Comparison of ENCODE assay signal across 20 cellular contexts in genomic region chr18:35371412-35372195, GRCh38. TPM values are rescaled to one million over a fixed set of nuclear protein-coding genes. Genes with fewer than 3 reads are reported as not detected.
A peak's percentile ranks its signal among the peaks of the same experiment; 100 is the strongest.
DNase-seq lines count a peak whose midpoint lies in the region; ATAC-seq, FAIRE-seq and TF ChIP-seq lines count a peak whose summit lies in the region.
"Had no signal": no experiment of that assay in that cellular context is flagged by ENCODE, and none has a peak within 500 bp of the region (broad histone marks: within the 10 kb centered on the region; RNA-seq: fewer than 3 reads in every experiment).

No MANE protein-coding gene starts in this region.

- H3K27me3 Mint-ChIP-seq in astrocyte (ENCODE audit: low read depth, unreplicated experiment) = no peaks in the 10 kb centered on the region

- no peaks in the 10 kb centered on the region for H3K79me2 ChIP-seq in astrocyte (ENCODE audit: insufficient read depth, low read length)

- WGBS in esophagus squamous epithelium, 2 donors = 75 to 80% methylated on average over 1 of the region's 1 CpG

- H3K27me3 ChIP-seq in astrocyte (ENCODE audit: insufficient read depth, low read length) (peaks cover 2% of the 10 kb centered on the region), foreskin keratinocyte (no peaks in the 10 kb centered on the region), esophagus squamous epithelium (no peaks in the 10 kb centered on the region)
- H3K27me3 ChIP-seq: BE2C, right atrium auricular region, thyroid gland had no signal

- no peaks in the 10 kb centered on the region for H3K9me3 Mint-ChIP-seq in astrocyte (ENCODE audit: unreplicated experiment)
- H3K9me3 Mint-ChIP-seq: activated T-helper 1 cell treated with anti-CD3 and anti-CD28 coated beads, Interleukin-12 subunit alpha, Interleukin-12 subunit beta, Interleukin-2, Interleukin-4 antibody, amounts not matched to agents 30 ng/mL and 10 ng/mL and 1 ng/mL, durations not matched to agents 14 hours and 24 hours and 36 hours; T-helper 2 cell treated with Interferon-gamma antibody and Interleukin-4, amounts not matched to agents 5 μg/mL and 100 μg/mL, for 36 hours; WTC11 had no signal

- no peak overlapping the region for H3K4me2 ChIP-seq in astrocyte (ENCODE audit: low read length)

- H3K9me3 ChIP-seq in astrocyte (ENCODE audit: insufficient read depth, low read depth, low read length) (no peaks in the 10 kb centered on the region), esophagus squamous epithelium (no peaks in the 10 kb centered on the region)
- H3K9me3 ChIP-seq: BE2C, right atrium auricular region, thyroid gland had no signal

- no peaks in the 10 kb centered on the region for H4K20me1 ChIP-seq in astrocyte (ENCODE audit: insufficient read depth, low read length)

- FAIRE-seq in astrocyte (lab: Jason Lieb, UNC) = no peak
- FAIRE-seq: H54 had no signal

- peak; percentile 79 for DNase-seq in AG08396 (ENCODE audit: low spot score)
- peak; percentile 74 for DNase-seq in GM03348 (ENCODE audit: low spot score)
- peak; percentile 83 for DNase-seq in astrocyte (ENCODE audit: low read depth)
- DNase-seq in foreskin keratinocyte = peak in 1 of 2 donors; percentile 49
- no peak for DNase-seq in esophagus squamous epithelium (lab: John Stamatoyannopoulos, UW)
- no peak for DNase-seq in LoVo (ENCODE audit: low spot score)
- DNase-seq: BE2C; Calu3; central memory CD4-positive, alpha-beta T cell; NCI-H2029; occipital lobe; thyroid gland had no signal

- TF ChIP-seq POLR2A in esophagus squamous epithelium (IDR thresholded peaks at IDR 0.05) = no peak

- no peak overlapping the region for H3K9ac ChIP-seq in astrocyte (ENCODE audit: low read length)

- no peaks in the 10 kb centered on the region for H3K4me1 Mint-ChIP-seq in astrocyte (ENCODE audit: low read depth, unreplicated experiment)

- H3K4me3 Mint-ChIP-seq in astrocyte (ENCODE audit: unreplicated experiment) = no peak overlapping the region
- H3K4me3 Mint-ChIP-seq: activated T-helper 1 cell treated with anti-CD3 and anti-CD28 coated beads, Interleukin-12 subunit alpha, Interleukin-12 subunit beta, Interleukin-2, Interleukin-4 antibody, amounts not matched to agents 30 ng/mL and 10 ng/mL and 1 ng/mL, durations not matched to agents 14 hours and 24 hours and 36 hours; T-helper 2 cell treated with Interferon-gamma antibody and Interleukin-4, amounts not matched to agents 5 μg/mL and 100 μg/mL, for 36 hours; WTC11 had no signal

- H3K27ac Mint-ChIP-seq in astrocyte (ENCODE audit: unreplicated experiment) = no peak overlapping the region
- H3K27ac Mint-ChIP-seq: activated T-helper 1 cell treated with anti-CD3 and anti-CD28 coated beads, Interleukin-12 subunit alpha, Interleukin-12 subunit beta, Interleukin-2, Interleukin-4 antibody, amounts not matched to agents 30 ng/mL and 10 ng/mL and 1 ng/mL, durations not matched to agents 14 hours and 24 hours and 36 hours; T-helper 2 cell treated with Interferon-gamma antibody and Interleukin-4, amounts not matched to agents 5 μg/mL and 100 μg/mL, for 36 hours; WTC11 had no signal

- no peak overlapping the region for H3K27ac ChIP-seq in astrocyte (ENCODE audit: low read depth, low read length)
- H3K27ac ChIP-seq in foreskin keratinocyte = no peak overlapping the region
- no peak overlapping the region for H3K27ac ChIP-seq in esophagus squamous epithelium
- H3K27ac ChIP-seq: HL-60, right atrium auricular region, thyroid gland had no signal

- no peak for TF ChIP-seq CTCF in astrocyte (IDR thresholded peaks at IDR 0.05; ENCODE audit: insufficient read depth, low read depth, low read length)
- TF ChIP-seq CTCF in foreskin keratinocyte (conservative IDR thresholded peaks at IDR 0.05) = no peak
- no peak for TF ChIP-seq CTCF in esophagus squamous epithelium (IDR thresholded peaks at IDR 0.05)

- H3K36me3 Mint-ChIP-seq in astrocyte (ENCODE audit: low read depth, unreplicated experiment) = no peaks in the 10 kb centered on the region
- H3K36me3 Mint-ChIP-seq: WTC11 had no signal

- H3K4me1 ChIP-seq in astrocyte (ENCODE audit: insufficient read depth, low read length) (no peaks in the 10 kb centered on the region), foreskin keratinocyte (no peaks in the 10 kb centered on the region), esophagus squamous epithelium (peaks cover 0 to 7% (median 5%) of the 10 kb centered on the region in 3 donors)
- H3K4me1 ChIP-seq: BE2C had no signal

- H2AFZ ChIP-seq in astrocyte (ENCODE audit: low read depth, low read length) = no peak overlapping the region

- intact Hi-C loops in esophagus squamous epithelium (cut with DNase I) = no loop called here

- no peak overlapping the region for H3K4me3 ChIP-seq in astrocyte (ENCODE audit: insufficient read depth, low read depth, low read length)
- H3K4me3 ChIP-seq in esophagus squamous epithelium = no peak overlapping the region
- H3K4me3 ChIP-seq: right atrium auricular region, thyroid gland had no signal

- H3K36me3 ChIP-seq in astrocyte (ENCODE audit: insufficient read depth, low read length) = no peaks in the 10 kb centered on the region
- peaks cover 0 to 7% (median 0%) of the 10 kb centered on the region in 3 donors for H3K36me3 ChIP-seq in esophagus squamous epithelium
- H3K36me3 ChIP-seq: BE2C, right atrium auricular region had no signal

- peak; percentile 43 for ATAC-seq in foreskin keratinocyte
- no peak for ATAC-seq in HG02759 (IDR thresholded peaks at IDR 0.05; ENCODE audit: unreplicated experiment)
- ATAC-seq in HG03521 (IDR thresholded peaks at IDR 0.05; ENCODE audit: unreplicated experiment) = no peak
- ATAC-seq: WTC11 had no signal

RNA-seq across cellular contexts. Expression of gene ZNF396, which starts 5.5 kb away (rescaled TPM):
- total RNA-seq in astrocyte (1.3 and 1.4 TPM in 2 replicates), foreskin keratinocyte (0.42 and 0.44 TPM in 2 replicates), esophagus squamous epithelium (1 to 10 TPM in 2 of 4 donors, under 1 TPM in 2; 0.11 to 2.0 (median 0.95) TPM)
- polyA plus RNA-seq in foreskin keratinocyte = 0.36 and 0.38 TPM in 2 replicates

RNA-seq across cellular contexts. Expression of gene ZNF24, which starts 27.4 kb away (rescaled TPM):
- total RNA-seq in astrocyte (55.5 and 55.6 TPM in 2 replicates), foreskin keratinocyte (28.5 and 29.3 TPM in 2 replicates), esophagus squamous epithelium (10 to 100 TPM; 20.8 to 30.3 (median 23.4) TPM)
- 7.4 and 8.4 TPM in 2 replicates for polyA plus RNA-seq in foreskin keratinocyte

Comparison
In these comparisons a context has a peak if more than half of its experiments do, and no peak if none do; other contexts are left out.
1. DNase-seq: peak in AG08396 (single experiment), GM03348 (single experiment) and astrocyte (single experiment); none in esophagus squamous epithelium (single experiment) and LoVo (single experiment).